10 cellular contexts compared by ENCODE assay signal in genomic region chr17:4509402-4509801, GRCh38. TPM values are rescaled to one million over a fixed set of nuclear protein-coding genes. Genes with fewer than 3 reads are reported as not detected.
DNase-seq lines count a peak whose midpoint lies in the region; ATAC-seq and TF ChIP-seq lines count a peak whose summit lies in the region.
"Had no signal": no experiment of that assay in that cellular context is flagged by ENCODE, and none has a peak within 500 bp of the region (broad histone marks: within the 10 kb centered on the region; RNA-seq: fewer than 3 reads in every experiment).

No MANE protein-coding gene starts in this region.

- H3K4me1 Mint-ChIP-seq in neural progenitor cell, result peaks cover 2% of the 10 kb centered on the region

- no peak overlapping the region for H3K4me2 ChIP-seq in DND-41 (ENCODE audit: insufficient read depth, low read length)
- H3K4me2 ChIP-seq in neural progenitor cell, result no peak overlapping the region

- H3K4me1 ChIP-seq in DND-41 (ENCODE audit: insufficient read depth, low read length), result no peaks in the 10 kb centered on the region
- peaks cover 4% of the 10 kb centered on the region for H3K4me1 ChIP-seq in neural progenitor cell
- no peaks in the 10 kb centered on the region for H3K4me1 ChIP-seq in A673 (ENCODE audit: insufficient read depth, low read length, poor library complexity, severe bottlenecking)

- H3K27ac ChIP-seq in DND-41 (ENCODE audit: low read length) (no peak overlapping the region), neural progenitor cell (no peak overlapping the region), A673 (ENCODE audit: low read depth, low read length, poor library complexity, severe bottlenecking) (no peak overlapping the region)

- no TSS peak for BruUV-seq in A673 (replicated peaks; lab: Mats Ljungman, UMichigan)

- no peaks in the 10 kb centered on the region for H3K79me2 ChIP-seq in DND-41 (ENCODE audit: insufficient read depth, low read length)
- no peaks in the 10 kb centered on the region for H3K79me2 ChIP-seq in neural progenitor cell (ENCODE audit: low read depth)

- H3K4me3 ChIP-seq in DND-41 (ENCODE audit: low read depth in 1 of 2, low read length in 2 of 2) (no peak overlapping the region), choroid plexus epithelial cell (ENCODE audit: low read depth, low read length) (no peak overlapping the region), neural progenitor cell (no peak overlapping the region), A673 (ENCODE audit: low read depth, low read length, poor library complexity, severe bottlenecking) (no peak overlapping the region)

- POLR2A ChIA-PET in A673 (lab: Charles Lee; ENCODE audit: low non-redundant PET), result interaction anchor here (0.7 to 0.8 kb wide), 2 partner anchors 10 to 550 kb away, joined by 3 read pairs; no protein-coding TSS in a partner anchor

- H3K36me3 Mint-ChIP-seq in neural progenitor cell, result no peaks in the 10 kb centered on the region

- peaks cover 2% of the 10 kb centered on the region for H3F3A ChIP-seq in neural progenitor cell (ENCODE audit: low read depth)

- H3K36me3 ChIP-seq in DND-41 (ENCODE audit: insufficient read depth, low read length) (no peaks in the 10 kb centered on the region), neural progenitor cell (no peaks in the 10 kb centered on the region), A673 (ENCODE audit: insufficient read depth, low read length, poor library complexity, severe bottlenecking) (no peaks in the 10 kb centered on the region)

- intact Hi-C loops in A673 (cut with micrococcal nuclease; ENCODE audit: unreplicated experiment), result no loop called here

- ATAC-seq in DND-41 (ENCODE audit: insufficient read depth, low read depth) (peak; percentile 66; the same call in 2 of the 3 replicates), HG03565 (IDR thresholded peaks at IDR 0.05; ENCODE audit: unreplicated experiment) (no peak), HG02610 (IDR thresholded peaks at IDR 0.05; ENCODE audit: unreplicated experiment) (no peak)

- no peak overlapping the region for H3K4me3 Mint-ChIP-seq in neural progenitor cell

- no peaks in the 10 kb centered on the region for H3K9me3 ChIP-seq in DND-41 (ENCODE audit: insufficient read depth, low read length, severe bottlenecking)
- H3K9me3 ChIP-seq in neural progenitor cell (ENCODE audit: low read depth), result no peaks in the 10 kb centered on the region
- no peaks in the 10 kb centered on the region for H3K9me3 ChIP-seq in A673 (ENCODE audit: low read depth, low read length, poor library complexity, severe bottlenecking)

- H4K20me1 ChIP-seq in DND-41 (ENCODE audit: insufficient read depth, low read length), result peaks cover 9% of the 10 kb centered on the region
- H4K20me1 ChIP-seq in neural progenitor cell (ENCODE audit: low read depth), result no peaks in the 10 kb centered on the region

- H3K27ac Mint-ChIP-seq in neural progenitor cell, result peak overlapping the region; percentile 44

- DNase-seq in DND-41 (peak; percentile 21), M059J (ENCODE audit: low read depth) (peak; percentile 67), choroid plexus epithelial cell (ENCODE audit: low read depth) (peak; percentile 58), neural progenitor cell (ENCODE audit: low spot score) (no peak), A673 (ENCODE audit: low spot score) (no peak), HuH-7 (ENCODE audit: low spot score) (no peak)
- DNase-seq: NCI-H345 had no signal

- no peak overlapping the region for H3K9ac ChIP-seq in DND-41 (ENCODE audit: low read depth, low read length)
- H3K9ac ChIP-seq in neural progenitor cell, result no peak overlapping the region

- H2AFZ ChIP-seq in DND-41 (ENCODE audit: low read depth, low read length) (no peak overlapping the region), neural progenitor cell (replicated peaks) (no peak overlapping the region)

- TF ChIP-seq CTCF in DND-41 (IDR thresholded peaks at IDR 0.05; ENCODE audit: borderline replicate concordance, extremely low read depth, low read length, poor library complexity, severe bottlenecking) (no peak), choroid plexus epithelial cell (conservative IDR thresholded peaks at IDR 0.05; ENCODE audit: low read depth, low read length) (peak; percentile 16), neural progenitor cell (IDR thresholded peaks at IDR 0.05) (no peak), A673 (conservative IDR thresholded peaks at IDR 0.05; ENCODE audit: low read depth, low read length) (no peak)

- H3K27me3 ChIP-seq in DND-41 (ENCODE audit: insufficient read depth, low read length, poor library complexity) (no peaks in the 10 kb centered on the region), neural progenitor cell (no peaks in the 10 kb centered on the region), A673 (replicated peaks; ENCODE audit: insufficient read depth, low read depth, low read length, poor library complexity) (no peaks in the 10 kb centered on the region)

- H3K27me3 Mint-ChIP-seq in neural progenitor cell (ENCODE audit: insufficient read depth, low read depth), result peaks cover 15% of the 10 kb centered on the region

- no peaks in the 10 kb centered on the region for H3K9me3 Mint-ChIP-seq in neural progenitor cell

- CTCF ChIA-PET in A673 (lab: Charles Lee), result no interaction called here

RNA-seq across cellular contexts. Expression of gene SPNS2, which starts 10.7 kb away (rescaled TPM):
- total RNA-seq in M059J (2014; rRNA removed; shearing (Covaris generic)), result 0.52 and 0.54 TPM in 2 replicates
- total RNA-seq in neural progenitor cell (ENCODE audit: low replicate concordance) (0.34 and 1.7 TPM in 2 replicates), A673 (2021) (not detected in 2 replicates)

RNA-seq across cellular contexts. Expression of gene MYBBP1A, which starts 45.8 kb away (rescaled TPM):
- 26.9 and 45.3 TPM in 2 replicates for total RNA-seq in M059J (2014; rRNA removed; shearing (Covaris generic))
- total RNA-seq in neural progenitor cell (ENCODE audit: low replicate concordance) (17.4 and 44.6 TPM in 2 replicates), A673 (2021) (163 and 177 TPM in 2 replicates)

RNA-seq across cellular contexts. Expression of gene GGT6, which starts 51.0 kb away (rescaled TPM):
- not detected in 2 replicates for total RNA-seq in M059J (2014; rRNA removed; shearing (Covaris generic))
- total RNA-seq in neural progenitor cell (ENCODE audit: low replicate concordance), result not detected in 2 replicates
- total RNA-seq in A673 (2021), result not detected in 2 replicates
- total RNA-seq: dermis microvascular lymphatic vessel endothelial cell had no signal

Comparison
In these comparisons a context has a peak if more than half of its experiments do, and no peak if none do; other contexts are left out.
1. DNase-seq: peak in DND-41 (single experiment), M059J (single experiment) and choroid plexus epithelial cell (single experiment); none in neural progenitor cell (single experiment), A673 (single experiment) and HuH-7 (single experiment).